Comparison of ENCODE assay signal across 30 cellular contexts in genomic region chr12:31572900-31573299, GRCh38. TPM values are rescaled to one million over a fixed set of nuclear protein-coding genes. Genes with fewer than 3 reads are reported as not detected.
DNase-seq lines count a peak whose midpoint lies in the region; ATAC-seq and TF ChIP-seq lines count a peak whose summit lies in the region.
"Had no signal": no experiment of that assay in that cellular context is flagged by ENCODE, and none has a peak within 500 bp of the region (broad histone marks: within the 10 kb centered on the region; RNA-seq: fewer than 3 reads in every experiment).

No MANE protein-coding gene starts in this region.

- intact Hi-C loops in MCF 10A (cut with micrococcal nuclease) (no loop called here), breast epithelium (cut with DNase I; ENCODE audit: low total_unique reads) (no loop called here)

- H3K27ac ChIP-seq in breast epithelium (no peak overlapping the region), GM23248 (no peak overlapping the region)
- H3K27ac ChIP-seq: 22Rv1, C4-2B, HL-60, KMS-11, SJSA1 had no signal

- H3K9me3 ChIP-seq in breast epithelium (no peaks in the 10 kb centered on the region), GM23248 (ENCODE audit: low read depth) (no peaks in the 10 kb centered on the region)
- H3K9me3 ChIP-seq: SJSA1 had no signal

- no peak overlapping the region for H3K4me3 Mint-ChIP-seq in MCF 10A (ENCODE audit: unreplicated experiment)
- no peak overlapping the region for H3K4me3 Mint-ChIP-seq in mesothelial cell of epicardium
- no peak overlapping the region for H3K4me3 Mint-ChIP-seq in stimulated activated memory B cell treated with anti-CD40 and anti-IgM and Interleukin-4, amounts not matched to agents 10 μg/mL and 1 μg/mL and 100 μg/mL, for 72 hours
- H3K4me3 Mint-ChIP-seq: B cell; CD8-positive, alpha-beta memory T cell had no signal

- peak overlapping the region; percentile 64 for H3K27ac Mint-ChIP-seq in MCF 10A (ENCODE audit: low read depth, unreplicated experiment)
- H3K27ac Mint-ChIP-seq in mesothelial cell of epicardium = peak overlapping the region; percentile 7
- H3K27ac Mint-ChIP-seq in stimulated activated memory B cell treated with anti-CD40 and anti-IgM and Interleukin-4, amounts not matched to agents 10 μg/mL and 1 μg/mL and 100 μg/mL, for 72 hours = peak overlapping the region; percentile 55
- H3K27ac Mint-ChIP-seq: B cell; CD8-positive, alpha-beta memory T cell had no signal

- CTCF ChIA-PET in MCF 10A (lab: Yijun Ruan, JAX) = interaction anchor here (0.5 to 0.6 kb wide), 2 partner anchors 56 to 79 kb away, joined by 3 to 7 read pairs; no protein-coding TSS in a partner anchor

- H3K36me3 Mint-ChIP-seq in MCF 10A (ENCODE audit: insufficient read depth, unreplicated experiment) = peaks cover 7% of the 10 kb centered on the region
- no peaks in the 10 kb centered on the region for H3K36me3 Mint-ChIP-seq in mesothelial cell of epicardium
- H3K36me3 Mint-ChIP-seq in stimulated activated memory B cell treated with anti-CD40 and anti-IgM and Interleukin-4, amounts not matched to agents 10 μg/mL and 1 μg/mL and 100 μg/mL, for 72 hours = no peaks in the 10 kb centered on the region
- H3K36me3 Mint-ChIP-seq: CD8-positive, alpha-beta memory T cell had no signal

- no peaks in the 10 kb centered on the region for H4K20me1 ChIP-seq in GM23248 (ENCODE audit: insufficient read depth)

- no peak overlapping the region for H2AFZ ChIP-seq in GM23248

- in situ Hi-C loops in GM23248 (cut with MboI) = no loop called here

- H3K27me3 ChIP-seq in breast epithelium (no peaks in the 10 kb centered on the region), GM23248 (replicated peaks; ENCODE audit: insufficient read depth) (no peaks in the 10 kb centered on the region)
- H3K27me3 ChIP-seq: SJSA1 had no signal

- H3K9me2 ChIP-seq in GM23248 (ENCODE audit: insufficient read depth) = no peaks in the 10 kb centered on the region

- TF ChIP-seq CTCF in MCF 10A (IDR thresholded peaks at IDR 0.05; ENCODE audit: unreplicated experiment) (no peak), breast epithelium (IDR thresholded peaks at IDR 0.05) (no peak), mesothelial cell of epicardium (IDR thresholded peaks at IDR 0.05; ENCODE audit: unreplicated experiment) (no peak)

- no peaks in the 10 kb centered on the region for H3K27me3 Mint-ChIP-seq in MCF 10A (ENCODE audit: insufficient read depth, unreplicated experiment)
- no peaks in the 10 kb centered on the region for H3K27me3 Mint-ChIP-seq in mesothelial cell of epicardium (ENCODE audit: low read depth)
- no peaks in the 10 kb centered on the region for H3K27me3 Mint-ChIP-seq in stimulated activated memory B cell treated with anti-CD40 and anti-IgM and Interleukin-4, amounts not matched to agents 10 μg/mL and 1 μg/mL and 100 μg/mL, for 72 hours
- H3K27me3 Mint-ChIP-seq: B cell had no signal

- no peak overlapping the region for H3K4me3 ChIP-seq in breast epithelium
- no peak overlapping the region for H3K4me3 ChIP-seq in GM23248
- H3K4me3 ChIP-seq: GM12878, SJSA1 had no signal

- ATAC-seq in stimulated activated memory B cell treated with anti-CD40 and anti-IgM and Interleukin-4, amounts not matched to agents 10 μg/mL and 1 μg/mL and 100 μg/mL, for 72 hours = no peak
- ATAC-seq: GM12878, HCT116 had no signal

- WGBS in GM23248 (ENCODE audit: low coverage in 1 of 2, low lambda C conversion rate in 2 of 2, missing lambda C conversion rate in 2 of 2), 2 experiments = 98 to 100% methylated on average over 1 of the region's 1 CpG

- DNase-seq in MCF 10A (ENCODE audit: unreplicated experiment) = no peak
- DNase-seq in breast epithelium (ENCODE audit: low spot score in 2 of 2) = no peak
- peak; percentile 22 for DNase-seq in left kidney (ENCODE audit: low read depth, low spot score)
- DNase-seq in mesothelial cell of epicardium (ENCODE audit: low spot score in 2 of 2, unreplicated experiment in 2 of 2) = no peak
- no peak for DNase-seq in GM23248
- no peak for DNase-seq in activated T-cell treated with anti-CD3 and anti-CD28 coated beads for 4 hours
- no peak for DNase-seq in activated gamma-delta T cell treated with Interleukin-2 at 50 U/mL for 16 hours
- DNase-seq: CD8-positive, alpha-beta memory T cell; DMS 273 treated with DMSO at 0.1 percent for 48 hours; DMS79; EL; GDM1; IMR-90; NCI-H1048; NCI-H1417; NCI-H1694; NCI-H2029 treated with DMSO at 0.1 percent for 48 hours; NCI-H446 treated with DMSO at 0.1 percent for 48 hours; NCI-H526; Right ventricle myocardium superior; RPMI8226 had no signal

- POLR2A ChIA-PET in MCF 10A (lab: Yijun Ruan, JAX) = interaction anchor here (1.0 to 6.8 kb wide), 5 partner anchors 12 to 247 kb away, joined by 3 to 34 read pairs (median 10); partner anchors contain the start of genes DENND5B and SINHCAF

- BruUV-seq in MCF 10A (replicated peaks; lab: Mats Ljungman, UMichigan) = no TSS peak

- no peaks in the 10 kb centered on the region for H3K36me3 ChIP-seq in breast epithelium
- H3K36me3 ChIP-seq in GM23248 (ENCODE audit: low read depth) = no peaks in the 10 kb centered on the region
- H3K36me3 ChIP-seq: SJSA1 had no signal

- H3K4me2 ChIP-seq in GM23248 (ENCODE audit: unreplicated experiment) = no peak overlapping the region
- H3K4me2 ChIP-seq: KMS-11 had no signal

- H3K4me1 Mint-ChIP-seq in MCF 10A (ENCODE audit: insufficient read depth, unreplicated experiment) = peaks cover 8% of the 10 kb centered on the region
- H3K4me1 Mint-ChIP-seq in mesothelial cell of epicardium = peaks cover 31% of the 10 kb centered on the region
- H3K4me1 Mint-ChIP-seq in stimulated activated memory B cell treated with anti-CD40 and anti-IgM and Interleukin-4, amounts not matched to agents 10 μg/mL and 1 μg/mL and 100 μg/mL, for 72 hours = peaks cover 62% of the 10 kb centered on the region
- H3K4me1 Mint-ChIP-seq: CD8-positive, alpha-beta memory T cell had no signal

- H3F3A ChIP-seq in GM23248 (ENCODE audit: insufficient read depth) = peaks cover 1% of the 10 kb centered on the region; the same call in 1 of the 2 replicates

- H3K4me1 ChIP-seq in breast epithelium (no peaks in the 10 kb centered on the region), GM23248 (ENCODE audit: insufficient read depth) (peaks cover 11% of the 10 kb centered on the region)

- H3K79me2 ChIP-seq in GM23248 (ENCODE audit: insufficient read depth) = peaks cover 95% of the 10 kb centered on the region

- no peak overlapping the region for H3K9ac ChIP-seq in GM23248
- H3K9ac ChIP-seq: KMS-11 had no signal

- H3K9me3 Mint-ChIP-seq in MCF 10A (ENCODE audit: unreplicated experiment) = no peaks in the 10 kb centered on the region
- H3K9me3 Mint-ChIP-seq in mesothelial cell of epicardium = no peaks in the 10 kb centered on the region
- H3K9me3 Mint-ChIP-seq in stimulated activated memory B cell treated with anti-CD40 and anti-IgM and Interleukin-4, amounts not matched to agents 10 μg/mL and 1 μg/mL and 100 μg/mL, for 72 hours = no peaks in the 10 kb centered on the region

- TF ChIP-seq POLR2A in breast epithelium (IDR thresholded peaks at IDR 0.05) = no peak

RNA-seq across cellular contexts. Expression of gene DENND5B, which starts 18.0 kb away (rescaled TPM):
- 18.6 and 26.7 TPM in 2 replicates for total RNA-seq in MCF 10A (2022)
- 10 to 100 TPM; 16.0 to 18.7 (median 17.7) TPM for total RNA-seq in breast epithelium
- 27.1 to 27.7 TPM (median 27.2 TPM) in 3 replicates for total RNA-seq in mesothelial cell of epicardium
- total RNA-seq in GM23248 (2014; rRNA removed; shearing (Covaris generic)) = 12.0 and 12.6 TPM in 2 replicates
- 9.5 and 9.9 TPM in 2 replicates for polyA plus RNA-seq in GM23248 (2016; fragmentation: Nextera tagmentation; extraction: Ambion mirVana)
- polyA plus RNA-seq: CD8-positive, alpha-beta memory T cell had no signal

Comparison
In these comparisons a context has a peak if more than half of its experiments do, and no peak if none do; other contexts are left out.
1. H3K27ac Mint-ChIP-seq: peak in every context shown above with its lines; median percentile 64 in MCF 10A; 55 in stimulated activated memory B cell treated with anti-CD40 and anti-IgM and Interleukin-4, amounts not matched to agents 10 μg/mL and 1 μg/mL and 100 μg/mL, for 72 hours; 7 in mesothelial cell of epicardium.